8 cellular contexts compared by ENCODE assay signal in genomic region chr1:100352267-100353072, GRCh38. TPM values are rescaled to one million over a fixed set of nuclear protein-coding genes. Genes with fewer than 3 reads are reported as not detected.
DNase-seq lines count a peak whose midpoint lies in the region; FAIRE-seq and TF ChIP-seq lines count a peak whose summit lies in the region.

A gene with protein sequence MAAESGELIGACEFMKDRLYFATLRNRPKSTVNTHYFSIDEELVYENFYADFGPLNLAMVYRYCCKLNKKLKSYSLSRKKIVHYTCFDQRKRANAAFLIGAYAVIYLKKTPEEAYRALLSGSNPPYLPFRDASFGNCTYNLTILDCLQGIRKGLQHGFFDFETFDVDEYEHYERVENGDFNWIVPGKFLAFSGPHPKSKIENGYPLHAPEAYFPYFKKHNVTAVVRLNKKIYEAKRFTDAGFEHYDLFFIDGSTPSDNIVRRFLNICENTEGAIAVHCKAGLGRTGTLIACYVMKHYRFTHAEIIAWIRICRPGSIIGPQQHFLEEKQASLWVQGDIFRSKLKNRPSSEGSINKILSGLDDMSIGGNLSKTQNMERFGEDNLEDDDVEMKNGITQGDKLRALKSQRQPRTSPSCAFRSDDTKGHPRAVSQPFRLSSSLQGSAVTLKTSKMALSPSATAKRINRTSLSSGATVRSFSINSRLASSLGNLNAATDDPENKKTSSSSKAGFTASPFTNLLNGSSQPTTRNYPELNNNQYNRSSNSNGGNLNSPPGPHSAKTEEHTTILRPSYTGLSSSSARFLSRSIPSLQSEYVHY (plus strand): TSS chr1:100352506. CDS start chr1:100352955, 449 bp downstream.

- no peaks in the 10 kb centered on the region for H3K27me3 ChIP-seq in Loucy (ENCODE audit: insufficient read depth, low read length, poor library complexity, severe bottlenecking)
- no peaks in the 10 kb centered on the region for H3K27me3 ChIP-seq in stomach smooth muscle (ENCODE audit: control insufficient read depth in 1 of 2, insufficient read depth in 2 of 2, low read length in 2 of 2)

- no peak for FAIRE-seq in H54 (lab: Jason Lieb, UNC)

- H3K36me3 Mint-ChIP-seq in neural crest cell (ENCODE audit: low read depth): peaks cover 3% of the 10 kb centered on the region

- H3F3A ChIP-seq in Loucy (ENCODE audit: low read depth): no peaks in the 10 kb centered on the region

- TF ChIP-seq CTCF in Loucy (conservative IDR thresholded peaks at IDR 0.05; ENCODE audit: low read length) (no peak; the same call in 1 of the 2 replicates), fibroblast of villous mesenchyme (IDR thresholded peaks at IDR 0.05; ENCODE audit: insufficient read depth, low read depth, low read length) (no peak), neural crest cell (conservative IDR thresholded peaks at IDR 0.05) (no peak)

- peak within 1 kb of the TSS; percentile 100 for H3K27ac Mint-ChIP-seq in neural crest cell (ENCODE audit: unreplicated experiment)

- peaks cover 49% of the 10 kb centered on the region for H3K79me2 ChIP-seq in Loucy (ENCODE audit: insufficient read depth, low read length)

- H3K9me3 ChIP-seq in Loucy (ENCODE audit: insufficient read depth, low read depth, low read length) (no peaks in the 10 kb centered on the region), stomach smooth muscle (ENCODE audit: control insufficient read depth in 2 of 2, low read length in 2 of 2) (no peaks in the 10 kb centered on the region)

- H3K9me2 ChIP-seq in Loucy (replicated peaks; ENCODE audit: low read depth, low read length): no peaks in the 10 kb centered on the region

- H3K4me3 Mint-ChIP-seq in neural crest cell: peak within 1 kb of the TSS; percentile 97

- H3K4me2 ChIP-seq in Loucy (ENCODE audit: low read depth, low read length, poor library complexity, severe bottlenecking): peak within 1 kb of the TSS; percentile 91

- H2AFZ ChIP-seq in Loucy (ENCODE audit: low read length): peak within 1 kb of the TSS; percentile 91

- H4K20me1 ChIP-seq in Loucy (ENCODE audit: insufficient read depth, low read length, poor library complexity, severe bottlenecking): peaks cover 28% of the 10 kb centered on the region

- H3K27me3 Mint-ChIP-seq in neural crest cell (ENCODE audit: low read depth): peaks cover 2% of the 10 kb centered on the region

- H3K9ac ChIP-seq in Loucy (ENCODE audit: low read depth, low read length, poor library complexity, severe bottlenecking): peak within 1 kb of the TSS; percentile 79
- H3K9ac ChIP-seq in stomach smooth muscle (ENCODE audit: low read length in 2 of 2): peak within 1 kb of the TSS; percentile 82 to 84

- H3K4me1 Mint-ChIP-seq in neural crest cell: peaks cover 42% of the 10 kb centered on the region

- peak within 1 kb of the TSS; percentile 87 for H3K27ac ChIP-seq in stomach smooth muscle (ENCODE audit: low read length)

- H3K4me3 ChIP-seq in Loucy (ENCODE audit: low read length, poor library complexity, severe bottlenecking) (peak within 1 kb of the TSS; percentile 91), fibroblast of villous mesenchyme (ENCODE audit: low read depth, low read length) (peak within 1 kb of the TSS; percentile 95), stomach smooth muscle (ENCODE audit: low read length in 2 of 2) (peak within 1 kb of the TSS; percentile 71 to 95)

- DNase-seq in ELR (ENCODE audit: low read depth) (peak; percentile 98), H54 (ENCODE audit: insufficient read length, low spot score) (peak; percentile 84), SHP77 (lab: John Stamatoyannopoulos, UW) (peak; percentile 91 to 92), fibroblast of villous mesenchyme (ENCODE audit: low read depth) (peak; percentile 98), neural crest cell (ENCODE audit: low read depth, low spot score) (peak; percentile 88)
- peak; percentile 94 for DNase-seq in activated effector memory CD4-positive, alpha-beta T cell treated with anti-CD3 and anti-CD28 coated beads, Interleukin-2, amount 50 U/mL, for 16 hours

- peak; percentile 94 for TF ChIP-seq POLR2A in H54 (IDR thresholded peaks at IDR 0.05; ENCODE audit: low read depth, low read length)

- H3K4me1 ChIP-seq in Loucy (ENCODE audit: insufficient read depth, low read length, poor library complexity, severe bottlenecking) (peaks cover 37% of the 10 kb centered on the region), stomach smooth muscle (ENCODE audit: control insufficient read depth, insufficient read depth, low read length) (peaks cover 19% of the 10 kb centered on the region)

- no peaks in the 10 kb centered on the region for H3K36me3 ChIP-seq in Loucy (ENCODE audit: insufficient read depth, low read length)
- no peaks in the 10 kb centered on the region for H3K36me3 ChIP-seq in stomach smooth muscle (ENCODE audit: control insufficient read depth in 2 of 2, insufficient read depth in 2 of 2, low read length in 2 of 2)

- no peaks in the 10 kb centered on the region for H3K9me3 Mint-ChIP-seq in neural crest cell

RNA-seq across cellular contexts. Expression of the gene that starts here (rescaled TPM):
- total RNA-seq in fibroblast of villous mesenchyme: 4.2 and 5.2 TPM in 2 replicates
- total RNA-seq in neural crest cell: 15.7 and 16.6 TPM in 2 replicates

Comparison
In these comparisons a context has a peak if more than half of its experiments do, and no peak if none do; other contexts are left out.
1. Peak in every context shown above with its lines: DNase-seq, H3K4me3 ChIP-seq and H3K27ac ChIP-seq.